Comparison of ENCODE assay signal across 1 cellular context in genomic region chr6:5302220-5302946, GRCh38.
TF ChIP-seq lines count a peak whose summit lies in the region.

No MANE protein-coding gene starts in this region.

TF ChIP-seq in GM12878, 131 proteins besides CTCF, POLR2A, EP300 and RAD21 (continued from another document and continues in another):
- no peak for TF ChIP-seq GABPA (IDR thresholded peaks at IDR 0.05; ENCODE audit: low read depth)
- no peak for TF ChIP-seq MEF2B (IDR thresholded peaks at IDR 0.05; ENCODE audit: partially characterized antibody, poor library complexity, severe bottlenecking)
- TF ChIP-seq PBX3 (IDR thresholded peaks at IDR 0.05; ENCODE audit: insufficient replicate concordance, low read depth, low read length) = no peak
- TF ChIP-seq MYC (IDR thresholded peaks at IDR 0.05; ENCODE audit: insufficient read depth, insufficient read length, insufficient replicate concordance, low read length, severe bottlenecking) = no peak
- TF ChIP-seq SIX5 (IDR thresholded peaks at IDR 0.05; ENCODE audit: low read depth, low read length, severe bottlenecking) = no peak
- no peak for TF ChIP-seq ZNF207 (IDR thresholded peaks at IDR 0.05; ENCODE audit: borderline replicate concordance)
- TF ChIP-seq RELA (IDR thresholded peaks at IDR 0.05; ENCODE audit: borderline replicate concordance, partially characterized antibody) = no peak
- TF ChIP-seq EED (IDR thresholded peaks at IDR 0.05; ENCODE audit: low read depth) = peak; percentile 79
- TF ChIP-seq TCF12 (IDR thresholded peaks at IDR 0.05; ENCODE audit: low read depth, low read length) = peak; percentile 47; the same call in 1 of the 2 replicates
- TF ChIP-seq YY1 (IDR thresholded peaks at IDR 0.05; ENCODE audit: low read depth, low read length) = 0 out of 2 replicates have a peak, but pooled peaks have one; percentile 9
- no peak for TF ChIP-seq NR2C1 (IDR thresholded peaks at IDR 0.05)
- TF ChIP-seq ZNF592 (IDR thresholded peaks at IDR 0.05) = no peak
- no peak for TF ChIP-seq EZH2 (IDR thresholded peaks at IDR 0.05; ENCODE audit: borderline replicate concordance, control insufficient read depth, low read depth, low read length)
- peak; percentile 70; the same call in 1 of the 2 replicates for TF ChIP-seq BCL11A (IDR thresholded peaks at IDR 0.05; ENCODE audit: low read depth, low read length)
- TF ChIP-seq RAD51 (IDR thresholded peaks at IDR 0.05) = no peak
- no peak for TF ChIP-seq SRF (IDR thresholded peaks at IDR 0.05; ENCODE audit: low read depth in 2 of 2, low read length in 2 of 2)
- TF ChIP-seq CBX5 (IDR thresholded peaks at IDR 0.05; ENCODE audit: low read depth) = no peak
- no peak; a peak in 1 of 4 replicates for TF ChIP-seq BHLHE40 (IDR thresholded peaks at IDR 0.05; ENCODE audit: borderline replicate concordance in 1 of 2, low read depth in 2 of 2, low read length in 1 of 2)
- TF ChIP-seq RCOR1 (conservative IDR thresholded peaks at IDR 0.05; ENCODE audit: low read depth, low read length) = no peak
- no peak for TF ChIP-seq CUX1 (IDR thresholded peaks at IDR 0.05; ENCODE audit: insufficient replicate concordance, low read depth, low read length)
- no peak for TF ChIP-seq ESRRA (IDR thresholded peaks at IDR 0.05; ENCODE audit: low read length)
- peak; percentile 49 to 51; a peak in 3 of 4 replicates for TF ChIP-seq IKZF2 (IDR thresholded peaks at IDR 0.05)
- TF ChIP-seq NBN (IDR thresholded peaks at IDR 0.05) = peak; percentile 29
- TF ChIP-seq NFXL1 (IDR thresholded peaks at IDR 0.05; ENCODE audit: borderline replicate concordance) = no peak
- no peak for TF ChIP-seq SUPT20H (IDR thresholded peaks at IDR 0.05; ENCODE audit: borderline replicate concordance, control insufficient read depth, low read depth, low read length)
- TF ChIP-seq NFYA (IDR thresholded peaks at IDR 0.05; ENCODE audit: borderline replicate concordance, low read depth, low read length) = no peak
- no peak for TF ChIP-seq SMAD1 (IDR thresholded peaks at IDR 0.05; ENCODE audit: low read depth, partially characterized antibody)
- no peak for TF ChIP-seq HDGF (IDR thresholded peaks at IDR 0.05)
- no peak for TF ChIP-seq MTA3 (IDR thresholded peaks at IDR 0.05; ENCODE audit: borderline replicate concordance, low read length)
- no peak for TF ChIP-seq STAT3 (IDR thresholded peaks at IDR 0.05; ENCODE audit: low read depth, low read length)
- TF ChIP-seq RFX5 (IDR thresholded peaks at IDR 0.05; ENCODE audit: low read depth, low read length) = no peak
- no peak for TF ChIP-seq STAT1 (conservative IDR thresholded peaks at IDR 0.05)
- TF ChIP-seq SREBF1 (IDR thresholded peaks at IDR 0.05; ENCODE audit: low read length) = 0 out of 2 replicates have a peak, but pooled peaks have one; percentile 46
- no peak for TF ChIP-seq MLLT1 (IDR thresholded peaks at IDR 0.05)
- peak; percentile 34 for TF ChIP-seq BCL3 (IDR thresholded peaks at IDR 0.05; ENCODE audit: borderline replicate concordance, insufficient read depth, low read depth, low read length, poor library complexity, severe bottlenecking)
- no peak for TF ChIP-seq YBX1 (IDR thresholded peaks at IDR 0.05)
- no peak for TF ChIP-seq TARDBP (IDR thresholded peaks at IDR 0.05; ENCODE audit: borderline replicate concordance)
- TF ChIP-seq BCLAF1 (IDR thresholded peaks at IDR 0.05) = no peak
- TF ChIP-seq CREM (IDR thresholded peaks at IDR 0.05; ENCODE audit: low read depth) = peak; percentile 53
- TF ChIP-seq NRF1 (conservative IDR thresholded peaks at IDR 0.05; ENCODE audit: low read depth, low read length) = no peak
- TF ChIP-seq IRF4 (IDR thresholded peaks at IDR 0.05; ENCODE audit: low read depth, low read length) = peak; percentile 94
- TF ChIP-seq IRF5 (IDR thresholded peaks at IDR 0.05; ENCODE audit: borderline replicate concordance) = no peak
- no peak for TF ChIP-seq FOS (IDR thresholded peaks at IDR 0.05; ENCODE audit: borderline replicate concordance, extremely low read depth, insufficient read length)
- TF ChIP-seq NKRF (conservative IDR thresholded peaks at IDR 0.05) = no peak
